Comparison of ENCODE assay signal across 8 cellular contexts in the genomic region with DNA sequence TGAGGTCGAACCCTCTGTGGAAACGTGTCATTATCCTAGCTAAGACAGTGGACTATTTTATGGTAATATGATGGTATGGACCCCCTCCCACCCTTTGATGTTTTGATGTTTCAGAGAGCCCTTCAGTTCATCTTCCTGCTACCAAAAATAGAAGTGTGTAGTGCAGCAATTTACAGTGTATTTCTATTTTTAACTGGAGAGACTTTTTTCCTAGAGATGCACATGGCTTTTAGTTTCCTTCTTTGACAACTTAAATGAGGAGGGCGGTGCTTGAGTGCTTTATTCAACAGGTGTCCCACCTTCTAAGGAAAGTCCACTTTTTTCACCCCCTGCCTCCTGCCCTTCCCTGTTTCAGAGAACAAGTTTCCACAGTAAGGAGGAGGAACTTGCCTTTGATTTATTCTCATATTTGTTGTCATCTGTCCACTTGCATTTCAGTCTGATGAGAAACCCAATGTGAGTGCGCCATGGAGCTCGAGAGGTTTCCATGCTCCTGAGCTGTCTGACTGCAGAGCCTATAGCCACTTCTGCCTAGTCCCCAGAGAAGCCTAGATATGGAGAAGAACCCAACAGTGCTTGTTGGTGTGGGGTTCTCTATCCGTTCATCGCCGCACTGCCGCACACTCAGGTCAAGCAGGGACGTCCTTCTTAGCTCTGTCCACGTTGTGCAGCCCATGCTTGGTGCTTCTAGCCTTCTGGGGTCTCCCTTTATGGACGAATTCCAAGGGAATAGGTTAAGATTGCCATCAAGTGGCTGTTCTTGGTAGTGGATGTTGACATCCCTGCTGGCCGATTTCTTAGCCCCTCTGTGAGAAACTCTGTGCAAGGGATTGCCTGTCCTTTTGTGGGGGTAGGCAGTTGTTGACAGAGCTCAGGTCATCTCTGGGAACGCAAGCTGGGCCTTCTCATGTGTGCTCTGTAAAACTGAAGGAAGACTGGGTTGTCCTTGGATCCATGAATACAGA.
DNase-seq lines count a peak whose midpoint lies in the region; ATAC-seq and TF ChIP-seq lines count a peak whose summit lies in the region.

No MANE protein-coding gene starts in this region.

- H3K27me3 ChIP-seq in IMR-90 (ENCODE audit: control insufficient read depth, insufficient read depth, low read length) (no peaks in the 10 kb centered on the region), heart left ventricle (no peaks in the 10 kb centered on the region)

- POLR2A ChIA-PET in IMR-90 (lab: Charles Lee; ENCODE audit: unreplicated experiment) = no interaction called here

- H3K9me1 ChIP-seq in IMR-90 (ENCODE audit: insufficient read depth, low read length) = peaks cover 16% of the 10 kb centered on the region

- no peak overlapping the region for H3K4me2 ChIP-seq in IMR-90 (ENCODE audit: low read depth, low read length)

- no TSS peak for BruUV-seq in IMR-90 (replicated peaks; lab: Mats Ljungman, UMichigan)

- DNase-seq in SIG-M5 treated with dmso at 0.1 percent for 504 hours (lab: John Stamatoyannopoulos, UW; ENCODE audit: unreplicated experiment) (peak; percentile 20), SIG-M5 (lab: John Stamatoyannopoulos, UW) (no peak), IMR-90 (peak; percentile 66), heart left ventricle (no peak), sciatic nerve (ENCODE audit: low spot score) (no peak)
- no peak for DNase-seq in activated effector memory CD4-positive, alpha-beta T cell treated with Interleukin-2 at 50 U/mL for 16 hours

- peak overlapping the region; percentile 94 for H2AK5ac ChIP-seq in IMR-90 (ENCODE audit: low read depth, low read length)

- H3K4me1 ChIP-seq in IMR-90 (ENCODE audit: control insufficient read depth, insufficient read depth, low read length) (peaks cover 28% of the 10 kb centered on the region), heart left ventricle (peaks cover 0 to 68% (median 44%) of the 10 kb centered on the region in 12 donors)

- 25% methylated on average over 5 of the region's 14 CpGs; no CpG with 5 or more reads in 1 of the 2 experiments for WGBS in IMR-90 (ENCODE audit: extremely low coverage in 2 of 2, insufficient read length in 1 of 2), 2 experiments
- WGBS in heart left ventricle, 4 donors = 21 to 34% (median 27%) methylated on average over 14 of the region's 14 CpGs

- H2BK5ac ChIP-seq in IMR-90 (ENCODE audit: low read depth, low read length, poor library complexity, severe bottlenecking) = no peak overlapping the region

- no peak overlapping the region for H3K9ac ChIP-seq in IMR-90 (ENCODE audit: low read depth, low read length)

- no peak overlapping the region for H3K56ac ChIP-seq in IMR-90 (ENCODE audit: extremely low read depth, insufficient read depth, low read length)

- ATAC-seq in IMR-90 (ENCODE audit: low read depth) (peak; percentile 73), heart left ventricle (peak; percentile 4 to 60 (median 53)), sciatic nerve (peak; percentile 64), HG03196 (IDR thresholded peaks at IDR 0.05; ENCODE audit: unreplicated experiment) (no peak)

- peak overlapping the region; percentile 67; the same call in 1 of the 2 replicates for H3K14ac ChIP-seq in IMR-90 (replicated peaks; ENCODE audit: low read depth, low read length)

- H4K8ac ChIP-seq in IMR-90 (ENCODE audit: low read depth in 2 of 2, low read length in 2 of 2) = peak overlapping the region in 1 of 2 experiments; percentile 12; a peak in 2 of 4 replicates

- peaks cover 42 to 83% of the 10 kb centered on the region in 2 experiments for H3K79me1 ChIP-seq in IMR-90 (ENCODE audit: low read depth in 1 of 2, low read length in 2 of 2)

- peak overlapping the region; percentile 36; the same call in 1 of the 2 replicates for H2BK20ac ChIP-seq in IMR-90 (ENCODE audit: low read depth, low read length)

- H3K18ac ChIP-seq in IMR-90 (ENCODE audit: low read depth, low read length) = no peak overlapping the region

- H3K36me3 ChIP-seq in IMR-90 (ENCODE audit: control insufficient read depth, insufficient read depth, low read length) (no peaks in the 10 kb centered on the region), heart left ventricle (no peaks in the 10 kb centered on the region)

- TF ChIP-seq POLR2A in IMR-90 (IDR thresholded peaks at IDR 0.05; ENCODE audit: low read depth, low read length) (no peak), heart left ventricle (IDR thresholded peaks at IDR 0.05) (no peak)

- TF ChIP-seq CTCF in IMR-90 (conservative IDR thresholded peaks at IDR 0.05; ENCODE audit: low read depth, low read length) = peak; percentile 69
- peak; percentile 60 for TF ChIP-seq CTCF in WI38 (IDR thresholded peaks at IDR 0.05; ENCODE audit: low read depth, low read length)
- peak; percentile 42 to 78 (median 64) for TF ChIP-seq CTCF in heart left ventricle (IDR thresholded peaks at IDR 0.05)

- peak overlapping the region; percentile 16; the same call in 1 of the 2 replicates for H2BK120ac ChIP-seq in IMR-90 (ENCODE audit: low read depth, low read length)

- CTCF ChIA-PET in IMR-90 (lab: Yijun Ruan, JAX) = interaction anchor here (0.5 to 1.4 kb wide), 6 partner anchors 9 to 128 kb away, joined by 3 to 5 read pairs (median 3); no protein-coding TSS in a partner anchor

- dilution Hi-C loops in IMR-90 (cut with HindIII; ENCODE audit: low sequenced_read_pairs, unreplicated experiment) = no loop called here

- in situ Hi-C loops in IMR-90 (cut with MboI; ENCODE audit: low sequenced_read_pairs) = loop anchor here (10.0 to 25.0 kb wide), 3 partner anchors 135 to 1478 kb away; a partner anchor contains a TSS

- H2AFZ ChIP-seq in IMR-90 (replicated peaks; ENCODE audit: low read length, poor library complexity) = peak overlapping the region; percentile 67

- peak; percentile 86 for TF ChIP-seq RAD21 in IMR-90 (IDR thresholded peaks at IDR 0.05; ENCODE audit: low read length)

- H3K27ac ChIP-seq in IMR-90 (ENCODE audit: insufficient read depth, low read length) (no peak overlapping the region), heart left ventricle (peak overlapping the region in 10 of 12 donors; percentile 1 to 70 (median 43))

- H4K20me1 ChIP-seq in IMR-90 (ENCODE audit: insufficient read depth, low read length) = peaks cover 87% of the 10 kb centered on the region

- no peaks in the 10 kb centered on the region for H3K9me3 ChIP-seq in IMR-90 (ENCODE audit: control insufficient read depth, insufficient read depth, low read length)
- no peaks in the 10 kb centered on the region for H3K9me3 ChIP-seq in heart left ventricle

- H4K91ac ChIP-seq in IMR-90 (ENCODE audit: insufficient read depth, low read depth, low read length) = peak overlapping the region; percentile 43; the same call in 1 of the 2 replicates

- H3K4me3 ChIP-seq in IMR-90 (ENCODE audit: insufficient read depth, low read depth, low read length) (no peak overlapping the region), WI38 (ENCODE audit: low read depth, low read length) (no peak overlapping the region), heart left ventricle (peak overlapping the region in 1 of 12 donors; percentile 0)

- intact Hi-C loops in IMR-90 (cut with micrococcal nuclease) = loop anchor here (1.0 to 2.0 kb wide), 5 partner anchors 31 to 1179 kb away; a partner anchor contains a TSS
- intact Hi-C loops in heart left ventricle (cut with DNase I) = loop anchor here in 9 of 10 donors (2.0 to 10.0 kb wide), 11 partner anchors 52 to 1185 kb away; a partner anchor contains a TSS
- intact Hi-C loops in sciatic nerve (cut with DNase I) = no loop called here

- peak overlapping the region; percentile 43 for H2AK9ac ChIP-seq in IMR-90 (replicated peaks; ENCODE audit: low read depth, low read length, poor library complexity)

- peak overlapping the region; percentile 65 for H3K4ac ChIP-seq in IMR-90 (ENCODE audit: low read depth, low read length)

- H2BK15ac ChIP-seq in IMR-90 (ENCODE audit: low read depth, low read length) = no peak overlapping the region; the same call in 2 of the 3 replicates

- H4K5ac ChIP-seq in IMR-90 (ENCODE audit: low read depth, low read length) = no peak overlapping the region

- H3K23ac ChIP-seq in IMR-90 (ENCODE audit: low read depth, low read length) = peak overlapping the region; percentile 82; the same call in 1 of the 2 replicates

TF ChIP-seq in IMR-90, 13 proteins besides CTCF, POLR2A, EP300 and RAD21:
- TF ChIP-seq SMC3 (IDR thresholded peaks at IDR 0.05; ENCODE audit: low read depth, low read length) = peak; percentile 81
- TF ChIP-seq, protein P1, sequence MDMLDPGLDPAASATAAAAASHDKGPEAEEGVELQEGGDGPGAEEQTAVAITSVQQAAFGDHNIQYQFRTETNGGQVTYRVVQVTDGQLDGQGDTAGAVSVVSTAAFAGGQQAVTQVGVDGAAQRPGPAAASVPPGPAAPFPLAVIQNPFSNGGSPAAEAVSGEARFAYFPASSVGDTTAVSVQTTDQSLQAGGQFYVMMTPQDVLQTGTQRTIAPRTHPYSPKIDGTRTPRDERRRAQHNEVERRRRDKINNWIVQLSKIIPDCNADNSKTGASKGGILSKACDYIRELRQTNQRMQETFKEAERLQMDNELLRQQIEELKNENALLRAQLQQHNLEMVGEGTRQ (IDR thresholded peaks at IDR 0.05; ENCODE audit: low read depth, low read length) = no peak

Comparison
In these comparisons a context has a peak if more than half of its experiments do, and no peak if none do; other contexts are left out.
1. DNase-seq: peak in SIG-M5 treated with dmso at 0.1 percent for 504 hours (single experiment) and IMR-90 (single experiment); none in SIG-M5 (single experiment), heart left ventricle (0 of 5), sciatic nerve (single experiment) and activated effector memory CD4-positive, alpha-beta T cell treated with Interleukin-2 at 50 U/mL for 16 hours (single experiment).
2. Peak in every context shown above with its lines, with median percentiles within 50 percentile points of each other: CTCF ChIP-seq.